Comparison of ENCODE assay signal across 1 cellular context in the genomic region with DNA sequence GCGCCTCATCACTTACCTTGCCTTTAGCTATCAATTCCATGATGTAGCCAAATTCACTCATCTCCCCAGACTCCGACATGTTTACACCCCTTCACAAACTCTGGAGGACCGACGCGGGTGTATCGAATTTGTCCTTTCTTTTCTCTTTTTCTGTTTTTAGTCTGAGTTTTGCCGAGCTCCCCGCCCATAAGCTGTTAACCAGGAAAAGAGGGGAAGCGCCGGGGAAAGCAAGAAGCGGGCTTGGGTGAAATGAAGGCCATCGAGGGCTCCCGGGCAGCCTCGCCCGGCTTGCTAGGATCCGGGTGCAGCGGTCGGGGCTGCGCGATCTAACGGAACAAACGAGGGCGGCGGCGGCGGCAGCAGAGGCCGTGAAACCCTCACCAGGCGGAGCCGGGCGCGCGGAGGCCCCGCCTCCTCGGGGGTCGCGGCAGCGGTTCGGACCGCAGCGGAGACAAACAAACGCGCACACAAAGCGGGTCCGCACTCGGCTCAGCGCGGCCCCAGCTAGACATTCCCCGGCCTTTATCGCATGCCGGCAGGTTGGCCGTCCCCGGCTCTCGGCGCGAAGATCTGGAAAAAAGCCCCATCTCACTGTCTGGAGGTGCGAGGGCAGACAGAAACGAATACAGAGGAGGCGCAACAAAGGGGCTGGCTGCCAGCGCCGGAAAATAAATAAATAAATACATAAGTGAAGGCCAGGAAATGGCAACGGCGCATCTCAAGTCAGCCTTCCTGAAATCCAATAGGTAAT.
A peak's percentile ranks its signal among the peaks of the same experiment; 100 is the strongest.
TF ChIP-seq lines count a peak whose summit lies in the region.

No MANE protein-coding gene starts in this region.

TF ChIP-seq in H1, 55 proteins besides CTCF, POLR2A, EP300 and RAD21:
- TF ChIP-seq, protein P1, sequence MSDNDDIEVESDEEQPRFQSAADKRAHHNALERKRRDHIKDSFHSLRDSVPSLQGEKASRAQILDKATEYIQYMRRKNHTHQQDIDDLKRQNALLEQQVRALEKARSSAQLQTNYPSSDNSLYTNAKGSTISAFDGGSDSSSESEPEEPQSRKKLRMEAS (IDR thresholded peaks at IDR 0.05) = peak; percentile 92
- TF ChIP-seq RNF2 (IDR thresholded peaks at IDR 0.05; ENCODE audit: borderline replicate concordance, low read depth, low read length, missing control alignments, poor library complexity, severe bottlenecking) (no peak), RBBP5 (IDR thresholded peaks at IDR 0.05; ENCODE audit: borderline replicate concordance, low read depth, low read length) (peak; percentile 68; the same call in 1 of the 2 replicates), EZH2 (IDR thresholded peaks at IDR 0.05; ENCODE audit: low read depth, low read length, severe bottlenecking) (peak; percentile 48), TEAD4 (IDR thresholded peaks at IDR 0.05; ENCODE audit: low read depth, low read length) (peak; percentile 64; the same call in 1 of the 2 replicates), TBP (IDR thresholded peaks at IDR 0.05; ENCODE audit: low read depth, low read length) (0 out of 2 replicates have a peak, but pooled peaks have one; percentile 11), SUZ12 (IDR thresholded peaks at IDR 0.05; ENCODE audit: low read length) (peak; percentile 65), TAF1 (IDR thresholded peaks at IDR 0.05; ENCODE audit: low read depth, low read length) (peak; percentile 39; the same call in 1 of the 2 replicates), KDM1A (IDR thresholded peaks at IDR 0.05; ENCODE audit: borderline replicate concordance, low read length) (peak; percentile 67; the same call in 1 of the 2 replicates), ASH2L (IDR thresholded peaks at IDR 0.05; ENCODE audit: low read length) (peak; percentile 83), FOSL1 (IDR thresholded peaks at IDR 0.05; ENCODE audit: insufficient read depth, low read depth, low read length) (no peak), TAF7 (optimal IDR thresholded peaks at IDR 0.05; ENCODE audit: borderline replicate concordance, low read depth, low read length) (no peak)
- TF ChIP-seq, protein P2, sequence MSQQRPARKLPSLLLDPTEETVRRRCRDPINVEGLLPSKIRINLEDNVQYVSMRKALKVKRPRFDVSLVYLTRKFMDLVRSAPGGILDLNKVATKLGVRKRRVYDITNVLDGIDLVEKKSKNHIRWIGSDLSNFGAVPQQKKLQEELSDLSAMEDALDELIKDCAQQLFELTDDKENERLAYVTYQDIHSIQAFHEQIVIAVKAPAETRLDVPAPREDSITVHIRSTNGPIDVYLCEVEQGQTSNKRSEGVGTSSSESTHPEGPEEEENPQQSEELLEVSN (IDR thresholded peaks at IDR 0.05) = peak; percentile 96
